In genomic region chr11:131064373-131064991, GRCh38 we compare ENCODE assay signal across 8 cellular contexts.
DNase-seq lines count a peak whose midpoint lies in the region; ATAC-seq and TF ChIP-seq lines count a peak whose summit lies in the region.

No MANE protein-coding gene starts in this region.

- peak; percentile 77 for ATAC-seq in GM19043 (IDR thresholded peaks at IDR 0.05; ENCODE audit: low read depth, unreplicated experiment)
- peak; percentile 60 for ATAC-seq in HG03565 (IDR thresholded peaks at IDR 0.05; ENCODE audit: unreplicated experiment)
- no peak for ATAC-seq in HG02763 (IDR thresholded peaks at IDR 0.05; ENCODE audit: unreplicated experiment)
- no peak for ATAC-seq in activated CD4-positive, CD25-positive, alpha-beta regulatory T cell treated with anti-CD3 and anti-CD28 coated beads, Interleukin-2, amount 50 U/mL, for 24 hours

- DNase-seq in DMS79 (lab: John Stamatoyannopoulos, UW) = peak; percentile 61
- peak; percentile 55 for DNase-seq in RKO (ENCODE audit: low spot score)
- DNase-seq in dermis microvascular lymphatic vessel endothelial cell (ENCODE audit: low read depth in 2 of 2) = peak; percentile 17 to 33
- peak; percentile 37 to 74 for DNase-seq in mesothelial cell of epicardium (ENCODE audit: low spot score in 2 of 2, unreplicated experiment in 2 of 2)

- no peaks in the 10 kb centered on the region for H3K36me3 Mint-ChIP-seq in mesothelial cell of epicardium

- H3K4me1 Mint-ChIP-seq in mesothelial cell of epicardium = no peaks in the 10 kb centered on the region

- no peaks in the 10 kb centered on the region for H3K9me3 Mint-ChIP-seq in mesothelial cell of epicardium

- H3K4me3 Mint-ChIP-seq in mesothelial cell of epicardium = no peak overlapping the region

- H3K27me3 Mint-ChIP-seq in mesothelial cell of epicardium (ENCODE audit: low read depth) = peaks cover 64% of the 10 kb centered on the region

- no peak overlapping the region for H3K27ac Mint-ChIP-seq in mesothelial cell of epicardium

- TF ChIP-seq CTCF in mesothelial cell of epicardium (IDR thresholded peaks at IDR 0.05; ENCODE audit: unreplicated experiment) = peak; percentile 64

Comparison
In these comparisons a context has a peak if more than half of its experiments do, and no peak if none do; other contexts are left out.
1. ATAC-seq: peak in GM19043 (single experiment) and HG03565 (single experiment); none in HG02763 (single experiment) and activated CD4-positive, CD25-positive, alpha-beta regulatory T cell treated with anti-CD3 and anti-CD28 coated beads, Interleukin-2, amount 50 U/mL, for 24 hours (0 of 2).
2. Peak in every context shown above with its lines, with median percentiles within 50 percentile points of each other: DNase-seq.